1 cellular context compared by ENCODE assay signal in the genomic region with DNA sequence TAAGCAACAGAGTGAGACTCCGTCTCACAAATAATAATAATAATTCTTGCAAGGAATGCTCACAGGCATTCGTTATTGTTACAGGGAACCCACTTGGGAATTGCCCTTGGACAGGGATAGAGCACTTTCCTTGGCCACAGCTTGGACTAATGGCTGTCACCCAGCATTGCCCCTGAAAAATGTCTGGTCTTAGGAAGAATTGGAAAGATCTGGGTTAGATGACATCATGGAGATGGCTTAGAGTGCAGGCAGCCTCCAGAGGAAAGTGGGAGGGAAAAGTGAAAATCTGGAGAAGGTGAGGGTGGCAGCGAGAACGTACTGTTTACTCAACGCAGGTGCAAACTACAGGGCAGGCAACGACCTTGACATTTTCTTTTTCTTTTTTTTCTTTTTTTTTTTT.
TF ChIP-seq lines count a peak whose summit lies in the region.

No MANE protein-coding gene starts in this region.

TF ChIP-seq in HEK293, 187 proteins besides CTCF, POLR2A, EP300 and RAD21 (continued from another document):
- TF ChIP-seq, protein P1, sequence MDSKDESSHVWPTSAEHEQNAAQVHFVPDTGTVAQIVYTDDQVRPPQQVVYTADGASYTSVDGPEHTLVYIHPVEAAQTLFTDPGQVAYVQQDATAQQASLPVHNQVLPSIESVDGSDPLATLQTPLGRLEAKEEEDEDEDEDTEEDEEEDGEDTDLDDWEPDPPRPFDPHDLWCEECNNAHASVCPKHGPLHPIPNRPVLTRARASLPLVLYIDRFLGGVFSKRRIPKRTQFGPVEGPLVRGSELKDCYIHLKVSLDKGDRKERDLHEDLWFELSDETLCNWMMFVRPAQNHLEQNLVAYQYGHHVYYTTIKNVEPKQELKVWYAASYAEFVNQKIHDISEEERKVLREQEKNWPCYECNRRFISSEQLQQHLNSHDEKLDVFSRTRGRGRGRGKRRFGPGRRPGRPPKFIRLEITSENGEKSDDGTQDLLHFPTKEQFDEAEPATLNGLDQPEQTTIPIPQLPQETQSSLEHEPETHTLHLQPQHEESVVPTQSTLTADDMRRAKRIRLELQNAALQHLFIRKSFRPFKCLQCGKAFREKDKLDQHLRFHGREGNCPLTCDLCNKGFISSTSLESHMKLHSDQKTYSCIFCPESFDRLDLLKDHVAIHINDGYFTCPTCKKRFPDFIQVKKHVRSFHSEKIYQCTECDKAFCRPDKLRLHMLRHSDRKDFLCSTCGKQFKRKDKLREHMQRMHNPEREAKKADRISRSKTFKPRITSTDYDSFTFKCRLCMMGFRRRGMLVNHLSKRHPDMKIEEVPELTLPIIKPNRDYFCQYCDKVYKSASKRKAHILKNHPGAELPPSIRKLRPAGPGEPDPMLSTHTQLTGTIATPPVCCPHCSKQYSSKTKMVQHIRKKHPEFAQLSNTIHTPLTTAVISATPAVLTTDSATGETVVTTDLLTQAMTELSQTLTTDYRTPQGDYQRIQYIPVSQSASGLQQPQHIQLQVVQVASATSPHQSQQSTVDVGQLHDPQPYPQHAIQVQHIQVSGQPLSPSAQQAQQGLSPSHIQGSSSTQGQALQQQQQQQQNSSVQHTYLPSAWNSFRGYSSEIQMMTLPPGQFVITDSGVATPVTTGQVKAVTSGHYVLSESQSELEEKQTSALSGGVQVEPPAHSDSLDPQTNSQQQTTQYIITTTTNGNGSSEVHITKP (tag by site-specific recombination; IDR thresholded peaks at IDR 0.05), result peak; percentile 44; the same call in 1 of the 2 replicates
